ENCODE assay signal across 11 cellular contexts in the genomic region with DNA sequence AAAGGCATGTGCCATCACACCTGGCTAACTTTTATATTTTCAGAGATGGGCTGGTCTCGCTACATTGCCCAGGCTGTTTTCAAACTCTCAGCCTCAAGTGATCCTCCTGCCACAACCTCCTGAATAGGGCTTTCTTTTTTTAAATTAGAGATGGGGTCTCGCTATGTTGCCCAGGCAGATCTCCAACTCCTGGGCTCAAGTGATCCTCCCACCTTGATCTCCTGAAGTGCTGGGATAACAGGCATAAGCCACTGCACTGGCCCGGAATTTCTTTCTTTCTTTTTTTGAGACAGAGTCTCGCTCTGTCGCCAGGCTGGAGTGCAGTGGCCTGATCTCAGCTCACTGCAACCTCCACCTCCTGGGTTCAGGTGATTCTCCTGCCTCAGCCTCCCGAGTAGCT. TPM values are rescaled to one million over a fixed set of nuclear protein-coding genes. Genes with fewer than 3 reads are reported as not detected.
DNase-seq lines count a peak whose midpoint lies in the region; ATAC-seq and TF ChIP-seq lines count a peak whose summit lies in the region.
"Not testable (repeated sequence)": the region's sequence is repeated elsewhere in the genome, so short reads cannot be mapped to it uniquely, and the experiment has no call there.
"Had no signal": no experiment of that assay in that cellular context is flagged by ENCODE, and none has a peak within 500 bp of the region (broad histone marks: within the 10 kb centered on the region; RNA-seq: fewer than 3 reads in every experiment).

No MANE protein-coding gene starts in this region.

- peaks cover 21% of the 10 kb centered on the region for H3K4me1 Mint-ChIP-seq in Caco-2 (ENCODE audit: low read depth, unreplicated experiment)
- peaks cover 74% of the 10 kb centered on the region for H3K4me1 Mint-ChIP-seq in activated B cell treated with CpG ODN at 0.5 μM for 24 hours
- peaks cover 61% of the 10 kb centered on the region for H3K4me1 Mint-ChIP-seq in central memory CD8-positive, alpha-beta T cell
- H3K4me1 Mint-ChIP-seq in memory B cell = peaks cover 43% of the 10 kb centered on the region
- H3K4me1 Mint-ChIP-seq in osteocyte (ENCODE audit: unreplicated experiment) = peaks cover 69% of the 10 kb centered on the region

- H3K4me3 ChIP-seq in Caco-2 (ENCODE audit: low read depth, low read length); OCI-LY1 (ENCODE audit: low read depth, low read length, poor library complexity, severe bottlenecking); stomach: not testable (repeated sequence)

- not testable (repeated sequence) for TF ChIP-seq POLR2A in stomach (IDR thresholded peaks at IDR 0.05)

- not testable (repeated sequence) for H3K27me3 Mint-ChIP-seq in Caco-2 (ENCODE audit: insufficient read depth, unreplicated experiment); activated B cell treated with CpG ODN at 0.5 μM for 24 hours; central memory CD8-positive, alpha-beta T cell; memory B cell; osteocyte (ENCODE audit: unreplicated experiment)

- H3K27ac ChIP-seq in 22Rv1 = 0 out of 2 replicates have a peak overlapping the region, but pooled peaks have one; percentile 8
- H3K27ac ChIP-seq in OCI-LY1 (ENCODE audit: low read depth, low read length, poor library complexity, severe bottlenecking) = peak overlapping the region; percentile 81
- peak overlapping the region in 4 of 5 donors; percentile 21 to 86 (median 82) for H3K27ac ChIP-seq in stomach

- not testable (repeated sequence) for DNase-seq in Caco-2; activated B cell treated with CpG ODN at 0.5 μM for 24 hours; central memory CD8-positive, alpha-beta T cell (ENCODE audit: low spot score in 2 of 2); memory B cell (ENCODE audit: low spot score in 2 of 2); osteocyte (ENCODE audit: extremely low spot score, unreplicated experiment); stomach

- H3K9ac ChIP-seq in OCI-LY1 (ENCODE audit: low read length) = not testable (repeated sequence)

- CTCF ChIA-PET in Caco-2 (lab: Charles Lee); activated B cell treated with CpG ODN at 0.5 μM for 24 hours (lab: Charles Lee): not testable (repeated sequence)

- not testable (repeated sequence) for H3K9me2 ChIP-seq in OCI-LY1 (ENCODE audit: low read depth, low read length)

- WGBS in stomach, 5 donors = 85 to 96% (median 92%) methylated on average over 6 of the region's 6 CpGs

- ATAC-seq in activated B cell treated with CpG ODN at 0.5 μM for 24 hours (ENCODE audit: low read depth); central memory CD8-positive, alpha-beta T cell (replicated peaks; ENCODE audit: extremely low read depth, poor library complexity, severe bottlenecking); memory B cell (ENCODE audit: low read depth): not testable (repeated sequence)

- H3K36me3 ChIP-seq in Caco-2 (ENCODE audit: control insufficient read depth, insufficient read depth, low read length); stomach: not testable (repeated sequence)
- H3K36me3 ChIP-seq in OCI-LY1 (ENCODE audit: insufficient read depth, low read length) = peaks cover 33% of the 10 kb centered on the region

- H3K9me3 Mint-ChIP-seq in Caco-2 (ENCODE audit: unreplicated experiment); activated B cell treated with CpG ODN at 0.5 μM for 24 hours; central memory CD8-positive, alpha-beta T cell; memory B cell; osteocyte (ENCODE audit: unreplicated experiment): not testable (repeated sequence)

- BruUV-seq in Caco-2 (replicated peaks; lab: Mats Ljungman, UMichigan) = not testable (repeated sequence)

- H3K27ac Mint-ChIP-seq in Caco-2 (ENCODE audit: unreplicated experiment) (peak overlapping the region; percentile 35), activated B cell treated with CpG ODN at 0.5 μM for 24 hours (peak overlapping the region; percentile 41), memory B cell (peak overlapping the region; percentile 75), osteocyte (ENCODE audit: unreplicated experiment) (peak overlapping the region; percentile 41)
- peak overlapping the region; percentile 52 for H3K27ac Mint-ChIP-seq in central memory CD8-positive, alpha-beta T cell (ENCODE audit: low read depth)

- H2AFZ ChIP-seq in OCI-LY1 (ENCODE audit: low read length) = not testable (repeated sequence)

- TF ChIP-seq EP300 in stomach (IDR thresholded peaks at IDR 0.05) = not testable (repeated sequence)

- H3K36me3 Mint-ChIP-seq in Caco-2 (ENCODE audit: insufficient read depth, unreplicated experiment) (peaks cover 50% of the 10 kb centered on the region), activated B cell treated with CpG ODN at 0.5 μM for 24 hours (ENCODE audit: low read depth) (peaks cover 23% of the 10 kb centered on the region)
- peaks cover 13% of the 10 kb centered on the region for H3K36me3 Mint-ChIP-seq in central memory CD8-positive, alpha-beta T cell (ENCODE audit: insufficient read depth)
- not testable (repeated sequence) for H3K36me3 Mint-ChIP-seq in memory B cell; osteocyte (ENCODE audit: unreplicated experiment)

- POLR2A ChIA-PET in Caco-2 (lab: Charles Lee); activated B cell treated with CpG ODN at 0.5 μM for 24 hours (lab: Charles Lee): not testable (repeated sequence)

- not testable (repeated sequence) for H3K27me3 ChIP-seq in Caco-2 (replicated peaks; ENCODE audit: control insufficient read depth, insufficient read depth, low read length); OCI-LY1 (ENCODE audit: insufficient read depth, low read length); stomach

- peaks cover 99% of the 10 kb centered on the region for H3K79me2 ChIP-seq in OCI-LY1 (ENCODE audit: insufficient read depth, low read length)

- TF ChIP-seq CTCF in 22Rv1 (IDR thresholded peaks at IDR 0.05); Caco-2 (IDR thresholded peaks at IDR 0.05; ENCODE audit: insufficient read depth in 1 of 2, low read depth in 1 of 2, low read length in 1 of 2, severe bottlenecking in 1 of 2, unreplicated experiment in 1 of 2); OCI-LY1 (IDR thresholded peaks at IDR 0.05; ENCODE audit: low read length); activated B cell treated with CpG ODN at 0.5 μM for 24 hours (IDR thresholded peaks at IDR 0.05); osteocyte (IDR thresholded peaks at IDR 0.05); stomach (IDR thresholded peaks at IDR 0.05): not testable (repeated sequence)

- not testable (repeated sequence) for H3F3A ChIP-seq in OCI-LY1 (ENCODE audit: insufficient read depth, low read length)

- H3K4me1 ChIP-seq in Caco-2 (peaks cover 19% of the 10 kb centered on the region), OCI-LY1 (ENCODE audit: insufficient read depth, low read length, severe bottlenecking) (peaks cover 81% of the 10 kb centered on the region), stomach (peaks cover 52 to 95% (median 71%) of the 10 kb centered on the region in 4 donors)

- H3K4me3 Mint-ChIP-seq in Caco-2 (ENCODE audit: unreplicated experiment); activated B cell treated with CpG ODN at 0.5 μM for 24 hours; memory B cell; osteocyte (ENCODE audit: unreplicated experiment): not testable (repeated sequence)
- peak overlapping the region; percentile 18 for H3K4me3 Mint-ChIP-seq in central memory CD8-positive, alpha-beta T cell

- H4K20me1 ChIP-seq in OCI-LY1 (ENCODE audit: insufficient read depth, low read length) = not testable (repeated sequence)

- not testable (repeated sequence) for H3K9me3 ChIP-seq in Caco-2; OCI-LY1 (ENCODE audit: low read length); stomach

- not testable (repeated sequence) for H3K4me2 ChIP-seq in OCI-LY1 (ENCODE audit: low read length)

- intact Hi-C loops in Caco-2 (cut with micrococcal nuclease; ENCODE audit: unreplicated experiment) = loop anchor here (5.0 kb wide), 1 partner anchor 79 kb away; a partner anchor contains a TSS
- intact Hi-C loops in activated B cell treated with CpG ODN at 0.5 μM for 24 hours (cut with micrococcal nuclease); stomach (cut with DNase I; ENCODE audit: low total_unique reads): not testable (repeated sequence)

RNA-seq across cellular contexts. Expression of a gene that starts 34.7 kb away (rescaled TPM):
- total RNA-seq in Caco-2 (2022) (268 and 301 TPM in 2 replicates), activated B cell treated with CpG ODN at 0.5 μM for 24 hours (266 and 302 TPM in 2 replicates), osteocyte (394 and 407 TPM in 2 replicates), stomach (100 to 1,000 TPM in 4 of 5 donors, 10 to 100 TPM in 1; 49.6 to 195 (median 124) TPM)
- 100 to 1,000 TPM in 2 of 3 donors, 10 to 100 TPM in 1; 66.2 to 146 (median 126) TPM for polyA plus RNA-seq in stomach

RNA-seq across cellular contexts. Expression of a gene that starts 58.9 kb away (rescaled TPM):
- 1.2 and 1.4 TPM in 2 replicates for total RNA-seq in Caco-2 (2022)
- total RNA-seq in activated B cell treated with CpG ODN at 0.5 μM for 24 hours = 0.73 and 1.3 TPM in 2 replicates
- 2.5 and 2.7 TPM in 2 replicates for total RNA-seq in osteocyte
- not detected for total RNA-seq in stomach
- 1 to 10 TPM; 1.4 to 5.7 (median 2.6) TPM for polyA plus RNA-seq in stomach
- total RNA-seq: G401, H4, K562 had no signal

Comparison
In these comparisons a context has a peak if more than half of its experiments do, and no peak if none do; other contexts are left out.
1. H3K27ac ChIP-seq: peak in every context shown above with its lines; median percentile 82 in stomach; 81 in OCI-LY1; 8 in 22Rv1.